ENCODE assay signal across 10 cellular contexts in genomic region chr14:100159865-100160533, GRCh38. TPM values are rescaled to one million over a fixed set of nuclear protein-coding genes. Genes with fewer than 3 reads are reported as not detected.
DNase-seq lines count a peak whose midpoint lies in the region; ATAC-seq and TF ChIP-seq lines count a peak whose summit lies in the region.
"Had no signal": no experiment of that assay in that cellular context is flagged by ENCODE, and none has a peak within 500 bp of the region (broad histone marks: within the 10 kb centered on the region; RNA-seq: fewer than 3 reads in every experiment).

No MANE protein-coding gene starts in this region.

- H3K4me3 ChIP-seq in OCI-LY7 (ENCODE audit: low read depth, low read length, poor library complexity, severe bottlenecking) (peak overlapping the region; percentile 80), hepatocyte (peak overlapping the region; percentile 39)

- TF ChIP-seq CTCF in OCI-LY7 (conservative IDR thresholded peaks at IDR 0.05; ENCODE audit: low read length) (no peak), hepatocyte (IDR thresholded peaks at IDR 0.05; ENCODE audit: poor library complexity) (no peak), GM13977 (IDR thresholded peaks at IDR 0.05; ENCODE audit: extremely low read depth, insufficient read depth, missing control alignments) (no peak)

- H4K20me1 ChIP-seq in OCI-LY7 (ENCODE audit: insufficient read depth, low read length) (no peaks in the 10 kb centered on the region), hepatocyte (ENCODE audit: insufficient read depth, poor library complexity, severe bottlenecking) (no peaks in the 10 kb centered on the region)

- H3K9me3 ChIP-seq in OCI-LY7 (ENCODE audit: low read length) = no peaks in the 10 kb centered on the region; the same call in 1 of the 2 replicates
- no peaks in the 10 kb centered on the region for H3K9me3 ChIP-seq in hepatocyte (ENCODE audit: low read depth)

- no peaks in the 10 kb centered on the region for H3K79me2 ChIP-seq in OCI-LY7 (ENCODE audit: insufficient read depth, low read depth, low read length)
- H3K79me2 ChIP-seq in hepatocyte = no peaks in the 10 kb centered on the region

- H3K4me1 Mint-ChIP-seq in activated CD4-positive, alpha-beta T cell treated with anti-CD3 and anti-CD28 coated beads, Interleukin-2, amount 10 ng/mL, durations not matched to agents 24 days and 14 days = no peaks in the 10 kb centered on the region
- peaks cover 16 to 29% of the 10 kb centered on the region in 2 donors for H3K4me1 Mint-ChIP-seq in stimulated activated naive B cell treated with anti-CD40 and anti-IgM and Interleukin-4, amounts not matched to agents 10 μg/mL and 1 μg/mL and 100 μg/mL, for 72 hours

- peaks cover 4% of the 10 kb centered on the region; the same call in 1 of the 2 replicates for H3K36me3 ChIP-seq in OCI-LY7 (ENCODE audit: insufficient read depth, low read length)
- H3K36me3 ChIP-seq in hepatocyte (replicated peaks; ENCODE audit: insufficient read depth, low read depth) = no peaks in the 10 kb centered on the region

- peak; percentile 2 to 5 for ATAC-seq in stimulated activated naive B cell treated with anti-CD40 and anti-IgM and Interleukin-4, amounts not matched to agents 10 μg/mL and 1 μg/mL and 100 μg/mL, for 72 hours (replicated peaks)

- peak overlapping the region; percentile 54 for H3K4me3 Mint-ChIP-seq in activated CD4-positive, alpha-beta T cell treated with anti-CD3 and anti-CD28 coated beads, Interleukin-2, amount 10 ng/mL, durations not matched to agents 24 days and 14 days
- peak overlapping the region; percentile 67 to 87 for H3K4me3 Mint-ChIP-seq in stimulated activated naive B cell treated with anti-CD40 and anti-IgM and Interleukin-4, amounts not matched to agents 10 μg/mL and 1 μg/mL and 100 μg/mL, for 72 hours

- POLR2A ChIA-PET in OCI-LY7 (lab: Charles Lee) = interaction anchor here (0.6 to 0.9 kb wide), 2 partner anchors 33 to 154 kb away, joined by 3 to 4 read pairs; no protein-coding TSS in a partner anchor
- POLR2A ChIA-PET in HEK293T (lab: Yijun Ruan, JAX) = no interaction called here

- peaks cover 36% of the 10 kb centered on the region for H3K27me3 Mint-ChIP-seq in activated CD4-positive, alpha-beta T cell treated with anti-CD3 and anti-CD28 coated beads, Interleukin-2, amount 10 ng/mL, durations not matched to agents 24 days and 14 days
- H3K27me3 Mint-ChIP-seq in stimulated activated naive B cell treated with anti-CD40 and anti-IgM and Interleukin-4, amounts not matched to agents 10 μg/mL and 1 μg/mL and 100 μg/mL, for 72 hours = no peaks in the 10 kb centered on the region

- in situ Hi-C loops in GM13977 (cut with MboI; ENCODE audit: low pct_unique_long_range_greater_than_20kb, low sequenced_read_pairs, unreplicated experiment) = no loop called here

- H3K36me3 Mint-ChIP-seq in activated CD4-positive, alpha-beta T cell treated with anti-CD3 and anti-CD28 coated beads, Interleukin-2, amount 10 ng/mL, durations not matched to agents 24 days and 14 days (ENCODE audit: low read depth) = no peaks in the 10 kb centered on the region
- peaks cover 4% of the 10 kb centered on the region in 2 donors for H3K36me3 Mint-ChIP-seq in stimulated activated naive B cell treated with anti-CD40 and anti-IgM and Interleukin-4, amounts not matched to agents 10 μg/mL and 1 μg/mL and 100 μg/mL, for 72 hours

- peaks cover 32% of the 10 kb centered on the region for H3K4me1 ChIP-seq in OCI-LY7 (ENCODE audit: insufficient read depth, low read length, poor library complexity, severe bottlenecking)
- peaks cover 25% of the 10 kb centered on the region for H3K4me1 ChIP-seq in hepatocyte (ENCODE audit: insufficient read depth)

- no peak for DNase-seq in activated CD4-positive, alpha-beta T cell treated with anti-CD3 and anti-CD28 coated beads, Interleukin-2, amount 10 ng/mL, durations not matched to agents 24 days and 14 days
- DNase-seq in activated CD4-positive, alpha-beta T cell treated with anti-CD3 and anti-CD28 coated beads, Interleukin-2, amount 50 U/mL, for 4 hours = no peak
- DNase-seq in OCI-LY7 (ENCODE audit: low spot score) (no peak), hepatocyte (ENCODE audit: low spot score) (peak; percentile 25), NCI-H2107 (lab: John Stamatoyannopoulos, UW) (no peak), GM13977 (ENCODE audit: low spot score) (no peak), HEK293T (ENCODE audit: extremely low spot score) (no peak)
- no peak for DNase-seq in stimulated activated naive B cell treated with anti-CD40 and anti-IgM and Interleukin-4, amounts not matched to agents 10 μg/mL and 1 μg/mL and 100 μg/mL, for 72 hours
- DNase-seq: Karpas-422 had no signal

- H3K4me2 ChIP-seq in OCI-LY7 (ENCODE audit: low read length) (peak overlapping the region; percentile 90), hepatocyte (peak overlapping the region; percentile 99)

- H3K9me3 Mint-ChIP-seq in activated CD4-positive, alpha-beta T cell treated with anti-CD3 and anti-CD28 coated beads, Interleukin-2, amount 10 ng/mL, durations not matched to agents 24 days and 14 days = peaks cover 2% of the 10 kb centered on the region
- H3K9me3 Mint-ChIP-seq in stimulated activated naive B cell treated with anti-CD40 and anti-IgM and Interleukin-4, amounts not matched to agents 10 μg/mL and 1 μg/mL and 100 μg/mL, for 72 hours = peaks cover 3 to 5% of the 10 kb centered on the region in 2 donors

- CTCF ChIA-PET in OCI-LY7 (lab: Charles Lee; ENCODE audit: unreplicated experiment) (interaction anchor here (0.5 kb wide), 1 partner anchor 38 kb away, joined by 3 read pairs; no protein-coding TSS in a partner anchor), HEK293T (lab: Yijun Ruan, JAX) (no interaction called here)

- BruUV-seq in OCI-LY7 (replicated peaks; lab: Mats Ljungman, UMichigan) = no TSS peak

- H3K27ac Mint-ChIP-seq in activated CD4-positive, alpha-beta T cell treated with anti-CD3 and anti-CD28 coated beads, Interleukin-2, amount 10 ng/mL, durations not matched to agents 24 days and 14 days = no peak overlapping the region
- H3K27ac Mint-ChIP-seq in stimulated activated naive B cell treated with anti-CD40 and anti-IgM and Interleukin-4, amounts not matched to agents 10 μg/mL and 1 μg/mL and 100 μg/mL, for 72 hours = no peak overlapping the region

- H3K9me2 ChIP-seq in OCI-LY7 (ENCODE audit: insufficient read depth, low read length) (no peaks in the 10 kb centered on the region), hepatocyte (replicated peaks; ENCODE audit: insufficient read depth) (no peaks in the 10 kb centered on the region)

- intact Hi-C loops in activated CD4-positive, alpha-beta T cell treated with anti-CD3 and anti-CD28 coated beads, Interleukin-2, amount 10 ng/mL, durations not matched to agents 24 days and 14 days (cut with micrococcal nuclease) = loop anchor here (2.0 kb wide), 1 partner anchor 55 kb away; no protein-coding TSS in a partner anchor
- intact Hi-C loops in OCI-LY7 (cut with micrococcal nuclease; ENCODE audit: unreplicated experiment) = loop anchor here (5.0 kb wide), 3 partner anchors 77 to 178 kb away; partner anchors contain the start of genes EVL and YY1

- 39% methylated on average over 7 of the region's 39 CpGs for WGBS in hepatocyte (ENCODE audit: low lambda C conversion rate, missing lambda C conversion rate)

- H3K27me3 ChIP-seq in hepatocyte = peaks cover 28% of the 10 kb centered on the region

- H3K27ac ChIP-seq in OCI-LY7 (ENCODE audit: low read depth, low read length, poor library complexity, severe bottlenecking) (no peak overlapping the region), hepatocyte (no peak overlapping the region)

- H2AFZ ChIP-seq in OCI-LY7 (ENCODE audit: low read length) (peak overlapping the region; percentile 67; the same call in 1 of the 2 replicates), hepatocyte (peak overlapping the region; percentile 49)

TF ChIP-seq in HEK293T, 16 proteins besides CTCF, POLR2A, EP300 and RAD21:
- TF ChIP-seq NFRKB (IDR thresholded peaks at IDR 0.05) (no peak), SP1 (IDR thresholded peaks at IDR 0.05) (no peak), ELF4 (IDR thresholded peaks at IDR 0.05) (no peak), BHLHE40 (IDR thresholded peaks at IDR 0.05; ENCODE audit: borderline replicate concordance) (no peak), FOXM1 (IDR thresholded peaks at IDR 0.05; ENCODE audit: borderline replicate concordance) (no peak), SUZ12 (IDR thresholded peaks at IDR 0.05) (no peak), CTBP1 (IDR thresholded peaks at IDR 0.05; ENCODE audit: borderline replicate concordance) (no peak), HDGF (IDR thresholded peaks at IDR 0.05; ENCODE audit: borderline replicate concordance) (no peak), L3MBTL2 (conservative IDR thresholded peaks at IDR 0.05) (no peak), TARDBP (IDR thresholded peaks at IDR 0.05) (no peak), ZNF384 (IDR thresholded peaks at IDR 0.05) (no peak), FOXA1 (IDR thresholded peaks at IDR 0.05) (no peak), FOXK2 (IDR thresholded peaks at IDR 0.05) (no peak), ARNT (IDR thresholded peaks at IDR 0.05) (no peak), LEF1 (IDR thresholded peaks at IDR 0.05; ENCODE audit: borderline replicate concordance) (no peak)

RNA-seq across cellular contexts. Expression of gene DEGS2, which starts 0.6 kb away (rescaled TPM):
- total RNA-seq in activated CD4-positive, alpha-beta T cell treated with anti-CD3 and anti-CD28 coated beads, Interleukin-2, amount 10 ng/mL, durations not matched to agents 24 days and 14 days = 0.09 and 0.35 TPM in 2 replicates
- 2.0 and 8.3 TPM in 2 replicates for total RNA-seq in OCI-LY7 (2014; rRNA removed; shearing (Covaris generic))
- 12.2 and 14.6 TPM in 2 replicates for total RNA-seq in OCI-LY7 (2022)
- 1.8 and 5.3 TPM in 2 replicates for total RNA-seq in hepatocyte
- 7.7 and 11.8 TPM in 2 replicates for polyA plus RNA-seq in hepatocyte
- polyA plus RNA-seq: BJ had no signal
